ENCODE assay signal across 1 cellular context in the genomic region with DNA sequence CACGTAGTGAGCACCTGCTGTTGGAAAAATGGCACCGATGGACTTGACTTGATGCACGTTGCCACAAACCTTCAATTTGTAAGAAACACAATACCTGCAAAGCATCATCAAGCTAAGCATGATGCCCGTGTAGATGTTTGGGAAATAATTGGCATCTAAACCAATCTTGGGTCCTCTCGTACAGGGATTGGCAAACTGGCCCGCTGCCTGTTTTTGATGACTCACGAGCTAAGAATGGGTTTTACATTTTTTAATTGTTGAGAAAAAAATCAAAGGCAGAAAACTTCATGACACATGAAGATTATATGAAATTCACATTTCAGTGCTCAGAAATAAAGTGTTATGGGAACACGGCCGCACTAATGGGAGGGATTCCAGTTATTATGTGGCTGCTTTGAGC.
A peak's percentile ranks its signal among the peaks of the same experiment; 100 is the strongest.
TF ChIP-seq lines count a peak whose summit lies in the region.

No MANE protein-coding gene starts in this region.

TF ChIP-seq in endothelial cell of umbilical vein, 7 proteins besides CTCF, POLR2A, EP300 and RAD21:
- TF ChIP-seq MYC (IDR thresholded peaks at IDR 0.05; ENCODE audit: low read depth, low read length) (no peak), POLR2AphosphoS5 (IDR thresholded peaks at IDR 0.05; ENCODE audit: insufficient read depth, low read depth, low read length) (peak; percentile 35), FOS (IDR thresholded peaks at IDR 0.05; ENCODE audit: borderline replicate concordance, insufficient read depth, low read length) (peak; percentile 77), JUN (IDR thresholded peaks at IDR 0.05; ENCODE audit: borderline replicate concordance, insufficient read depth, insufficient read length, low read depth) (peak; percentile 89), MAX (IDR thresholded peaks at IDR 0.05; ENCODE audit: insufficient read depth, insufficient read length) (no peak), GATA2 (IDR thresholded peaks at IDR 0.05; ENCODE audit: insufficient read depth, insufficient read length, low read depth, low read length) (no peak), EZH2 (IDR thresholded peaks at IDR 0.05; ENCODE audit: borderline replicate concordance, low read depth, low read length, severe bottlenecking) (no peak)
